Comparison of ENCODE assay signal across 8 cellular contexts in genomic region chr5:142655339-142656267, GRCh38. TPM values are rescaled to one million over a fixed set of nuclear protein-coding genes. Genes with fewer than 3 reads are reported as not detected.
A peak's percentile ranks its signal among the peaks of the same experiment; 100 is the strongest.
DNase-seq lines count a peak whose midpoint lies in the region; TF ChIP-seq lines count a peak whose summit lies in the region.

No MANE protein-coding gene starts in this region.

- no peak overlapping the region for H3K9ac ChIP-seq in KMS-11

- CTCF ChIA-PET in RWPE1 (lab: Yijun Ruan, JAX): interaction anchor here (0.5 to 5.7 kb wide), 50 partner anchors 8 to 1281 kb away, joined by 3 to 154 read pairs (median 6); partner anchors contain the start of gene FGF1

- H3K79me2 ChIP-seq in KMS-11 (ENCODE audit: insufficient read depth, low read depth): no peaks in the 10 kb centered on the region

- H3K4me1 ChIP-seq in KMS-11 (ENCODE audit: low read depth, poor library complexity, severe bottlenecking): no peaks in the 10 kb centered on the region

- H3K4me3 ChIP-seq in AG10803 (ENCODE audit: low read length) (no peak overlapping the region), KMS-11 (IDR thresholded peaks at IDR 0.05; ENCODE audit: insufficient read depth, low read depth, low read length) (no peak overlapping the region), fibroblast of villous mesenchyme (ENCODE audit: low read depth, low read length) (no peak overlapping the region)

- no peaks in the 10 kb centered on the region for H4K20me1 ChIP-seq in KMS-11 (ENCODE audit: insufficient read depth)

- H3K27ac ChIP-seq in KMS-11: no peak overlapping the region
- no peak overlapping the region for H3K27ac ChIP-seq in RWPE1

- peak overlapping the region; percentile 35 for H2AFZ ChIP-seq in KMS-11 (ENCODE audit: low read depth)

- POLR2A ChIA-PET in RWPE1 (lab: Yijun Ruan, JAX; ENCODE audit: low non-redundant PET): no interaction called here

- DNase-seq in AG10803 (ENCODE audit: low read depth): peak; percentile 91
- peak; percentile 70 for DNase-seq in GM19240 (ENCODE audit: insufficient read length, low spot score)
- DNase-seq in RWPE1 (ENCODE audit: low spot score): peak; percentile 87
- DNase-seq in activated T-helper 9 cell treated with anti-CD3 and anti-CD28 coated beads, Interleukin-2, amount 50 U/mL, for 16 hours (ENCODE audit: low read depth): peak; percentile 50
- peak; percentile 83 for DNase-seq in fibroblast of villous mesenchyme (ENCODE audit: low read depth)
- DNase-seq in nucleus accumbens (lab: John Stamatoyannopoulos, UW): peak in 55 of 56 donors; percentile 15 to 93 (median 80)
- DNase-seq in superior temporal gyrus (ENCODE audit: extremely low spot score): peak; percentile 96

- H3K36me3 ChIP-seq in KMS-11 (ENCODE audit: insufficient read depth): no peaks in the 10 kb centered on the region

- TF ChIP-seq CTCF in AG10803 (conservative IDR thresholded peaks at IDR 0.05; ENCODE audit: low read length) (peak; percentile 99), KMS-11 (conservative IDR thresholded peaks at IDR 0.05; ENCODE audit: low read depth, low read length) (peak; percentile 92), RWPE1 (conservative IDR thresholded peaks at IDR 0.05; ENCODE audit: low read depth) (peak; percentile 100), fibroblast of villous mesenchyme (IDR thresholded peaks at IDR 0.05; ENCODE audit: insufficient read depth, low read depth, low read length) (peak; percentile 96)

- no peaks in the 10 kb centered on the region for H3K27me3 ChIP-seq in KMS-11 (ENCODE audit: insufficient read depth, low read depth)

- H3K4me2 ChIP-seq in KMS-11: no peak overlapping the region

RNA-seq across cellular contexts. Expression of gene FGF1, which starts 30.3 kb away (rescaled TPM):
- total RNA-seq in fibroblast of villous mesenchyme: 8.7 and 16.0 TPM in 2 replicates
